In the genomic region with DNA sequence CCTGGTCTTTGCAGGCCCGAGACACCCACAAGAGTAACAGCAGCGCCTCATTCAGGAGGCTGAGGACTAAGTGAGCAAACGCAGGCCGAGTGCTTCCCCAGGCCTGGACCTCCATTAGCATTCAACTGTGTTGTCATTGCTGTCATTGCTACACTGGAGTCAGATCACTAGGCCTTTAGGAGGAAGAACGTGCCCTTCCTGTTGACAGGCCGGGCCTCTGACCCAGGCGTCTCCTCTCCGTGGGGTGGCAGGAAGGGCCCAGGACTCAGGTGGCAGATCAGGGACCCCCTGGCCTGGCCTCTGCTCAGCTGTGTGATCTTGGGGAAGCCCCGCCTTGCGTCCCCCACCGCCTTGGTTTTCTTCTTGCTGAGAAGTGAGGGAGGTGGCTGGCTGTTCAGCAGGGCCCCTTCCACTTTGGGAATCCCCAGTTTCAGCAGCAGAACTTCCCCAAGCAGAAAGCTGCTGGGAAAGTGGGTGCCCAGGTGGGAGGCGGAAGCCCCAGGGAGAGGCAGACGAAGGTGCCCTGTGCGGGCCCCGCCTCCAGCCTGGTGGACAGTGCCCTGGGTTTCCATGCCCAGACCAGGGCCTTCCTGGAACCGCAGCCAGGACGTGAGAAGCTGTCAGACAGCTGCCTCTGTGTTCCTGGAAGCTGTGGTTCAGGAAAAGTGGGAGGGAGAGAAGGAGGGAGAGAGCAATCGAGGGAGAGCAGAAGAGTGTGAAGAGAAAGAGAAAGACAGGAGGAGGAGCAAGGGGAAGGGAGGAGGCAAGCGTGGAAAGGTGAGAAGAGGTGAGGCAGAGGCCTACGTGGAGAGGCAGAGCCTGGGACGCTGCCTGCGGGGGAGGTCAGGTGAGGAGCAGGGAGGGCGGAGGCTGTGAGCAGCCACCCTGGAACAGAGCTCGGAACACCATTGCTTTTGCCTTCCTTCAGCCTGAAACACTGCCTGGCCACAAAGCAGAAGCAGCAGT, we compare ENCODE assay signal across 8 cellular contexts. TPM values are rescaled to one million over a fixed set of nuclear protein-coding genes. Genes with fewer than 3 reads are reported as not detected.
DNase-seq lines count a peak whose midpoint lies in the region; ATAC-seq and TF ChIP-seq lines count a peak whose summit lies in the region.

No MANE protein-coding gene starts in this region.

- peaks cover 44% of the 10 kb centered on the region for H3K4me1 ChIP-seq in CD4-positive, alpha-beta memory T cell (ENCODE audit: insufficient read depth, low read length)
- H3K4me1 ChIP-seq in Peyer's patch (peaks cover 15 to 46% (median 20%) of the 10 kb centered on the region in 4 donors), BE2C (peaks cover 2% of the 10 kb centered on the region)

- H3K27me3 Mint-ChIP-seq in CD4-positive, alpha-beta memory T cell: no peaks in the 10 kb centered on the region

- no peak for TF ChIP-seq CTCF in Peyer's patch (IDR thresholded peaks at IDR 0.05)
- no peak for TF ChIP-seq CTCF in omental fat pad (IDR thresholded peaks at IDR 0.05)
- no peak for TF ChIP-seq CTCF in BE2C (IDR thresholded peaks at IDR 0.05; ENCODE audit: low read depth, low read length)

- no peak for TF ChIP-seq POLR2A in Peyer's patch (IDR thresholded peaks at IDR 0.05)

- peak; percentile 47 to 83 (median 59) for DNase-seq in CD4-positive, alpha-beta memory T cell
- peak; percentile 65 to 77 (median 68) for DNase-seq in Peyer's patch
- DNase-seq in cerebellar cortex (ENCODE audit: low spot score): peak; percentile 23
- DNase-seq in omental fat pad (ENCODE audit: low spot score): no peak
- no peak for DNase-seq in pons (ENCODE audit: low spot score)
- DNase-seq in 8988T: no peak
- DNase-seq in BE2C: no peak

- H3K4me1 Mint-ChIP-seq in CD4-positive, alpha-beta memory T cell: peaks cover 12 to 52% (median 20%) of the 10 kb centered on the region in 4 donors

- H3K9me3 Mint-ChIP-seq in CD4-positive, alpha-beta memory T cell: no peaks in the 10 kb centered on the region

- H3K36me3 Mint-ChIP-seq in CD4-positive, alpha-beta memory T cell: peaks cover 0 to 1% of the 10 kb centered on the region in 2 donors

- CTCF ChIA-PET in CD4-positive, alpha-beta memory T cell (lab: Charles Lee; ENCODE audit: partially characterized antibody): interaction anchor here (2.1 to 15.5 kb wide), 3 partner anchors 10 to 118 kb away, joined by 7 to 569 read pairs (median 12); no protein-coding TSS in a partner anchor

- H3K36me3 ChIP-seq in CD4-positive, alpha-beta memory T cell (ENCODE audit: insufficient read depth, low read length): no peaks in the 10 kb centered on the region
- H3K36me3 ChIP-seq in Peyer's patch (no peaks in the 10 kb centered on the region), BE2C (no peaks in the 10 kb centered on the region)

- no peaks in the 10 kb centered on the region for H3K9me3 ChIP-seq in CD4-positive, alpha-beta memory T cell (ENCODE audit: control insufficient read depth in 1 of 2, low read length in 2 of 2)
- H3K9me3 ChIP-seq in Peyer's patch (no peaks in the 10 kb centered on the region), BE2C (no peaks in the 10 kb centered on the region)

- intact Hi-C loops in CD4-positive, alpha-beta memory T cell (cut with micrococcal nuclease): loop anchor here (1.0 to 10.0 kb wide), 3 partner anchors 13 to 338 kb away; no protein-coding TSS in a partner anchor

- H3K27ac Mint-ChIP-seq in CD4-positive, alpha-beta memory T cell: peak overlapping the region; percentile 95 to 99 (median 97)

- no peaks in the 10 kb centered on the region for H3K27me3 ChIP-seq in CD4-positive, alpha-beta memory T cell (ENCODE audit: insufficient read depth, low read length)
- H3K27me3 ChIP-seq in Peyer's patch (no peaks in the 10 kb centered on the region), BE2C (no peaks in the 10 kb centered on the region)

- peak overlapping the region in 1 of 2 donors; percentile 34 for H3K4me3 ChIP-seq in CD4-positive, alpha-beta memory T cell (ENCODE audit: low read length in 2 of 2)
- H3K4me3 ChIP-seq in Peyer's patch (no peak overlapping the region), BE2C (ENCODE audit: low read depth, low read length) (no peak overlapping the region)

- H3K27ac ChIP-seq in CD4-positive, alpha-beta memory T cell (ENCODE audit: low read depth, low read length): peak overlapping the region; percentile 75
- peak overlapping the region; percentile 76 to 91 (median 80) for H3K27ac ChIP-seq in Peyer's patch

- POLR2A ChIA-PET in CD4-positive, alpha-beta memory T cell (lab: Charles Lee; ENCODE audit: partially characterized antibody): interaction anchor here (0.8 to 4.3 kb wide), 7 partner anchors 12 to 127 kb away, joined by 3 to 70 read pairs (median 5); partner anchors contain the start of gene TFRC

- peak overlapping the region in 7 of 8 donors; percentile 33 to 85 (median 66) for H3K4me3 Mint-ChIP-seq in CD4-positive, alpha-beta memory T cell

- ATAC-seq in GM21619 (IDR thresholded peaks at IDR 0.05; ENCODE audit: unreplicated experiment) (peak; percentile 33), omental fat pad (ENCODE audit: low FRiP score) (peak; percentile 59)

RNA-seq across cellular contexts. Expression of gene ZDHHC19, which starts 18.9 kb away (rescaled TPM):
- total RNA-seq in CD4-positive, alpha-beta memory T cell: not detected
- polyA plus RNA-seq in CD4-positive, alpha-beta memory T cell: not detected
- total RNA-seq in Peyer's patch: not detected
- not detected for total RNA-seq in omental fat pad
- polyA plus RNA-seq in BE2C (2012; ENCODE audit: insufficient read depth, insufficient read length, low read depth): not detected

RNA-seq across cellular contexts. Expression of gene SLC51A, which starts 24.0 kb away (rescaled TPM):
- not detected for total RNA-seq in CD4-positive, alpha-beta memory T cell
- 1 to 10 TPM in 1 of 2 donors, not detected in 1; 2.7 TPM for polyA plus RNA-seq in CD4-positive, alpha-beta memory T cell
- total RNA-seq in Peyer's patch: 100 to 1,000 TPM in 3 of 4 donors, 10 to 100 TPM in 1; 25.6 to 284 (median 204) TPM
- under 1 TPM in 1 of 4 donors, not detected in 3; 0.65 TPM for total RNA-seq in omental fat pad
- polyA plus RNA-seq in BE2C (2012; ENCODE audit: insufficient read depth, insufficient read length, low read depth): 4.5 TPM

Comparison
In these comparisons a context has a peak if more than half of its experiments do, and no peak if none do; other contexts are left out.
1. DNase-seq: peak in CD4-positive, alpha-beta memory T cell (5 of 5), Peyer's patch (3 of 3) and cerebellar cortex (single experiment); none in omental fat pad (single experiment), pons (single experiment), 8988T (single experiment) and BE2C (single experiment).
2. RNA of gene SLC51A, which starts 24.0 kb away (total RNA-seq): 25.6 to 284 TPM in Peyer's patch; 0.65 TPM in omental fat pad and not detected in CD4-positive, alpha-beta memory T cell; every median in the first group is over 10 times any median in the second.